Comparison of ENCODE assay signal across 20 cellular contexts in genomic region chr22:28846994-28847393, GRCh38. TPM values are rescaled to one million over a fixed set of nuclear protein-coding genes. Genes with fewer than 3 reads are reported as not detected.
DNase-seq lines count a peak whose midpoint lies in the region; ATAC-seq, FAIRE-seq and TF ChIP-seq lines count a peak whose summit lies in the region.
"Had no signal": no experiment of that assay in that cellular context is flagged by ENCODE, and none has a peak within 500 bp of the region (broad histone marks: within the 10 kb centered on the region; RNA-seq: fewer than 3 reads in every experiment).

No MANE protein-coding gene starts in this region.

- RAD21 ChIA-PET in GM12878 (lab: Charles Lee; ENCODE audit: unreplicated experiment) = interaction anchor here (0.6 to 2.4 kb wide), 3 partner anchors 58 to 249 kb away, joined by 3 to 8 read pairs (median 3); no protein-coding TSS in a partner anchor

- TF ChIP-seq POLR2A in HepG2 (IDR thresholded peaks at IDR 0.05; ENCODE audit: insufficient read depth in 1 of 2, low read depth in 2 of 2, low read length in 2 of 2) (no peak), right lobe of liver (IDR thresholded peaks at IDR 0.05) (no peak), GM12878 (IDR thresholded peaks at IDR 0.05; ENCODE audit: low read depth, low read length) (no peak)

- BruUV-seq in HepG2 (replicated peaks; lab: Mats Ljungman, UMichigan) (no TSS peak), GM12878 (replicated peaks; lab: Mats Ljungman, UMichigan) (no TSS peak)

- H3K4me2 ChIP-seq in HepG2 (ENCODE audit: low read depth, low read length) (no peak overlapping the region), GM12878 (ENCODE audit: control insufficient read depth, insufficient read depth) (no peak overlapping the region)
- H3K4me2 ChIP-seq: A549; BLaER1 treated with 17β-estradiol and CSF1 and Interleukin-3, amounts not matched to agents 10 nM and 100 nM had no signal

- no peak for TF ChIP-seq CTCF in HepG2 (CRISPR knock-in tag; IDR thresholded peaks at IDR 0.05)
- no peak for TF ChIP-seq CTCF in right lobe of liver (IDR thresholded peaks at IDR 0.05)
- no peak for TF ChIP-seq CTCF in GM12878 (IDR thresholded peaks at IDR 0.05 in 2 of 3, conservative IDR thresholded peaks at IDR 0.05 in 1 of 3; ENCODE audit: control insufficient read depth in 2 of 3, extremely low read depth in 1 of 3, insufficient read depth in 1 of 3, low read depth in 3 of 3, low read length in 3 of 3)

- H3K36me3 ChIP-seq in HepG2 (replicated peaks in 1 of 2; ENCODE audit: control insufficient read depth in 1 of 2, insufficient read depth in 2 of 2, low read length in 2 of 2) (no peaks in the 10 kb centered on the region), right lobe of liver (no peaks in the 10 kb centered on the region), GM12878 (ENCODE audit: control insufficient read depth in 2 of 2, insufficient read depth in 2 of 2, low read length in 1 of 2) (no peaks in the 10 kb centered on the region)

- H3K4me1 ChIP-seq in HepG2 (ENCODE audit: insufficient read depth, low read length) (no peaks in the 10 kb centered on the region), right lobe of liver (no peaks in the 10 kb centered on the region), GM12878 (ENCODE audit: control insufficient read depth, insufficient read depth, low read length) (no peaks in the 10 kb centered on the region)
- H3K4me1 ChIP-seq: A549; BLaER1 treated with 17β-estradiol and CSF1 and Interleukin-3, amounts not matched to agents 10 nM and 100 nM; Caco-2 had no signal

- H3K79me2 ChIP-seq in HepG2 (ENCODE audit: insufficient read depth, low read length) (no peaks in the 10 kb centered on the region), GM12878 (ENCODE audit: control insufficient read depth, insufficient read depth, low read length) (no peaks in the 10 kb centered on the region)

- in situ Hi-C loops in HepG2 (cut with HindIII; ENCODE audit: extremely low pct_ligation_motif_present, low pct_unique_long_range_greater_than_20kb) = no loop called here
- in situ Hi-C loops in GM12878 (cut with MboI) = no loop called here

- ATAC-seq in HepG2 = no peak
- ATAC-seq in right lobe of liver = no peak
- no peak for ATAC-seq in GM12878
- no peak for ATAC-seq in HG03280 (IDR thresholded peaks at IDR 0.05; ENCODE audit: unreplicated experiment)
- ATAC-seq: A549; CD8-positive, alpha-beta T cell had no signal

- FAIRE-seq in HepG2 (lab: Jason Lieb, UNC) (no peak), GM12878 (lab: Jason Lieb, UNC) (no peak)
- FAIRE-seq: A549, D721Med, G401.6, GM12892, GM18507 had no signal

- H3K9me3 ChIP-seq in HepG2 (ENCODE audit: low read length) (peaks cover 6% of the 10 kb centered on the region), right lobe of liver (no peaks in the 10 kb centered on the region), GM12878 (replicated peaks; ENCODE audit: control insufficient read depth, insufficient read depth, low read length) (peaks cover 2% of the 10 kb centered on the region; the same call in 1 of the 3 replicates)

- H3K9ac ChIP-seq in HepG2 (ENCODE audit: insufficient read depth, low read depth, low read length) = no peak overlapping the region
- no peak overlapping the region for H3K9ac ChIP-seq in GM12878 (ENCODE audit: control insufficient read depth, insufficient read depth, low read length)
- H3K9ac ChIP-seq: BLaER1 treated with 17β-estradiol and CSF1 and Interleukin-3, amounts not matched to agents 10 nM and 100 nM had no signal

- no peak for TF ChIP-seq EP300 in HepG2 (IDR thresholded peaks at IDR 0.05; ENCODE audit: low read depth in 2 of 2, low read length in 2 of 2)
- no peak for TF ChIP-seq EP300 in HepG2 (CRISPR knock-in tag; IDR thresholded peaks at IDR 0.05; ENCODE audit: borderline replicate concordance)
- no peak for TF ChIP-seq EP300 in GM12878 (IDR thresholded peaks at IDR 0.05; ENCODE audit: borderline replicate concordance in 1 of 2, control insufficient read depth in 1 of 2, low read depth in 2 of 2, low read length in 2 of 2)

- intact Hi-C loops in HepG2 (cut with micrococcal nuclease; ENCODE audit: unreplicated experiment) = no loop called here
- intact Hi-C loops in right lobe of liver (cut with DNase I) = no loop called here
- intact Hi-C loops in GM12878 (cut with micrococcal nuclease; ENCODE audit: unreplicated experiment) = no loop called here

- SMC1A ChIA-PET in GM12878 (lab: Charles Lee; ENCODE audit: uncharacterized antibody, unreplicated experiment) = interaction anchor here (2.0 to 3.7 kb wide), 2 partner anchors 17 to 307 kb away, joined by 5 to 13 read pairs; no protein-coding TSS in a partner anchor

- H3K27ac ChIP-seq in HepG2 (ENCODE audit: extremely low read length, insufficient read depth, low read length) = no peak overlapping the region
- no peak overlapping the region for H3K27ac ChIP-seq in right lobe of liver
- no peak overlapping the region for H3K27ac ChIP-seq in GM12878 (ENCODE audit: control insufficient read depth, insufficient read depth)
- H3K27ac ChIP-seq: 22Rv1; A549; BLaER1 treated with 17β-estradiol and CSF1 and Interleukin-3, amounts not matched to agents 10 nM and 100 nM; C4-2B had no signal

- TF ChIP-seq RAD21 in HepG2 (CRISPR knock-in tag; IDR thresholded peaks at IDR 0.05) (no peak), GM12878 (IDR thresholded peaks at IDR 0.05; ENCODE audit: insufficient read depth, low read depth, low read length) (no peak)

- H4K20me1 ChIP-seq in HepG2 (ENCODE audit: insufficient read depth, low read length) (no peaks in the 10 kb centered on the region), GM12878 (ENCODE audit: control insufficient read depth, insufficient read depth) (no peaks in the 10 kb centered on the region)
- H4K20me1 ChIP-seq: BLaER1 treated with 17β-estradiol and CSF1 and Interleukin-3, amounts not matched to agents 10 nM and 100 nM had no signal

- CTCF ChIA-PET in HepG2 (lab: Yijun Ruan, JAX; ENCODE audit: low intra/inter-chr PET ratio, low total read pairs) = no interaction called here
- CTCF ChIA-PET in GM12878 (lab: Yijun Ruan, JAX) = interaction anchor here (1.4 to 4.3 kb wide), 4 partner anchors 17 to 251 kb away, joined by 4 to 16 read pairs (median 7); no protein-coding TSS in a partner anchor

- 93% methylated on average over 2 of the region's 2 CpGs for WGBS in HepG2 (ENCODE audit: low lambda C conversion rate)
- 86% methylated on average over 2 of the region's 2 CpGs for WGBS in right lobe of liver (ENCODE audit: insufficient coverage, low coverage, low lambda C conversion rate, missing lambda C conversion rate)
- 86% methylated on average over 2 of the region's 2 CpGs for WGBS in GM12878 (ENCODE audit: insufficient coverage, insufficient replicate concordance, low lambda C conversion rate, missing lambda C conversion rate)

- H3K4me3 ChIP-seq in HepG2 (replicated peaks in 1 of 3; ENCODE audit: insufficient read depth in 1 of 3, low read depth in 2 of 3, low read length in 3 of 3) = no peak overlapping the region
- H3K4me3 ChIP-seq in right lobe of liver = no peak overlapping the region
- no peak overlapping the region for H3K4me3 ChIP-seq in GM12878
- H3K4me3 ChIP-seq: A549; BLaER1 treated with 17β-estradiol and CSF1 and Interleukin-3, amounts not matched to agents 10 nM and 100 nM had no signal

- DNase-seq in HepG2 (ENCODE audit: low spot score) (no peak), right lobe of liver (no peak), GM12878 (ENCODE audit: low read depth, low spot score) (no peak), glomerular visceral epithelial cell (ENCODE audit: extremely low spot score) (no peak)
- DNase-seq: AML-193; Caco-2; Calu3; CD4-positive, alpha-beta T cell; CD8-positive, alpha-beta T cell; DMS79 treated with DMSO at 0.1 percent for 48 hours; GF-D8 had no signal

- H3K27me3 ChIP-seq in HepG2 (ENCODE audit: control insufficient read depth in 1 of 2, insufficient read depth in 2 of 2, low read length in 2 of 2) (no peaks in the 10 kb centered on the region), right lobe of liver (no peaks in the 10 kb centered on the region), GM12878 (replicated peaks in 1 of 2; ENCODE audit: control insufficient read depth in 2 of 2, insufficient read depth in 2 of 2, low read length in 1 of 2) (no peaks in the 10 kb centered on the region)
- H3K27me3 ChIP-seq: BLaER1 treated with 17β-estradiol and CSF1 and Interleukin-3, amounts not matched to agents 10 nM and 100 nM had no signal

- POLR2A ChIA-PET in HepG2 (lab: Yijun Ruan, JAX) = no interaction called here
- POLR2A ChIA-PET in GM12878 (lab: Charles Lee) = interaction anchor here (0.6 kb wide), 1 partner anchor 33 kb away, joined by 4 read pairs; no protein-coding TSS in a partner anchor

- H2AFZ ChIP-seq in HepG2 (ENCODE audit: low read length) (no peak overlapping the region), GM12878 (ENCODE audit: control insufficient read depth, low read depth, low read length) (no peak overlapping the region)

RNA-seq across cellular contexts. Expression of gene ZNRF3, which starts 36.4 kb away (rescaled TPM):
- 17.6 and 36.7 TPM in 2 replicates for total RNA-seq in HepG2 (2016; rRNA removed; fragmentation: Illumina TruSeq; extraction: Trizol)
- total RNA-seq in HepG2 (2016; cell fraction: cytosol; rRNA removed; fragmentation: Illumina TruSeq; extraction: Trizol; ENCODE audit: low read depth) = 6.8 and 7.3 TPM in 2 replicates
- total RNA-seq in HepG2 (2016; cell fraction: insoluble cytoplasmic fraction; rRNA removed; fragmentation: Illumina TruSeq; extraction: Trizol) = 15.3 and 36.6 TPM in 2 replicates
- 18.5 and 19.0 TPM in 2 replicates for total RNA-seq in HepG2 (2016; cell fraction: membrane; rRNA removed; fragmentation: Illumina TruSeq; extraction: Trizol)
- total RNA-seq in HepG2 (2016; cell fraction: nucleus; rRNA removed; fragmentation: Illumina TruSeq; extraction: Trizol) = 35.5 and 42.6 TPM in 2 replicates
- polyA plus RNA-seq in HepG2 (2011; rRNA removed) = 17.4 and 20.3 TPM in 2 replicates
- 12.9 and 24.5 TPM in 2 replicates for polyA plus RNA-seq in HepG2 (2011; cell fraction: cytosol; rRNA removed)
- 30.8 and 41.2 TPM in 2 replicates for polyA plus RNA-seq in HepG2 (2011; cell fraction: nucleus; rRNA removed)
- polyA plus RNA-seq in HepG2 (2012) = 19.0 and 20.9 TPM in 2 replicates
- polyA plus RNA-seq in HepG2 (2016; cell fraction: cytosol; fragmentation: Illumina TruSeq; extraction: Trizol; ENCODE audit: low read depth) = 3.0 and 3.4 TPM in 2 replicates
- 14.9 and 16.9 TPM in 2 replicates for polyA plus RNA-seq in HepG2 (2016; cell fraction: insoluble cytoplasmic fraction; fragmentation: Illumina TruSeq; extraction: Trizol; ENCODE audit: low read depth)
- polyA plus RNA-seq in HepG2 (2016; cell fraction: membrane; fragmentation: Illumina TruSeq; extraction: Trizol; ENCODE audit: low read depth) = 7.9 and 8.5 TPM in 2 replicates
- polyA plus RNA-seq in HepG2 (2016; cell fraction: nucleus; fragmentation: Illumina TruSeq; extraction: Trizol; ENCODE audit: insufficient read depth, low read depth) = 54.3 and 62.4 TPM in 2 replicates
- 2.0 and 68.2 TPM in 2 replicates for polyA minus RNA-seq in HepG2 (2011; rRNA and poly(A)+ RNA removed; ENCODE audit: low replicate concordance)
- polyA minus RNA-seq in HepG2 (2011; cell fraction: cytosol; rRNA and poly(A)+ RNA removed) = 28.7 and 38.5 TPM in 2 replicates
- polyA minus RNA-seq in HepG2 (2011; cell fraction: nucleus; rRNA and poly(A)+ RNA removed) = 19.8 and 22.1 TPM in 2 replicates
- total RNA-seq in right lobe of liver = 1 to 10 TPM; 5.8 to 9.2 (median 6.9) TPM
- total RNA-seq in GM12878 (2013; cell fraction: nucleolus; rRNA removed) = 14.8 and 17.0 TPM in 2 replicates
- 0.98 and 1.1 TPM in 2 replicates for total RNA-seq in GM12878 (2014; rRNA removed)
- total RNA-seq in GM12878 (2014; rRNA removed; fragmentation: Illumina TruSeq; extraction: Trizol) = 0.46 and 0.49 TPM in 2 replicates
- 1.5 and 1.9 TPM in 2 replicates for total RNA-seq in GM12878 (2021)
- polyA plus RNA-seq in GM12878 (2011; ENCODE audit: low read depth) = 0.07 TPM
- 2.4 TPM in 2 replicates for polyA plus RNA-seq in GM12878 (2011; rRNA removed)
- 3.5 and 4.6 TPM in 2 replicates for polyA plus RNA-seq in GM12878 (2011; cell fraction: cytosol; rRNA removed)
- polyA plus RNA-seq in GM12878 (2011; cell fraction: nucleus; rRNA removed) = 5.2 and 7.3 TPM in 2 replicates
- polyA plus RNA-seq in GM12878 (2012) = 0.22 and 0.23 TPM in 2 replicates
- polyA plus RNA-seq in GM12878 (2014; fragmentation: Illumina TruSeq; extraction: Trizol) = 0.43 and 0.52 TPM in 2 replicates
- polyA plus RNA-seq in GM12878 (2014; fragmentation: Nextera tagmentation; extraction: Ambion mirVana) = under 1 TPM; 0.10 to 0.13 TPM
- polyA plus RNA-seq in GM12878 (2014; rRNA removed) = 1.1 and 1.2 TPM in 2 replicates
- polyA plus RNA-seq in GM12878 (2016; fragmentation: Nextera tagmentation; extraction: Ambion mirVana) = under 1 TPM; 0.05 to 0.20 TPM
- 3.9 and 7.7 TPM in 2 replicates for polyA minus RNA-seq in GM12878 (2011; rRNA and poly(A)+ RNA removed)
- 4.4 and 4.5 TPM in 2 replicates for polyA minus RNA-seq in GM12878 (2011; cell fraction: cytosol; rRNA and poly(A)+ RNA removed)
- 3.4 and 7.2 TPM in 2 replicates for polyA minus RNA-seq in GM12878 (2011; cell fraction: nucleus; rRNA and poly(A)+ RNA removed)

RNA-seq across cellular contexts. Expression of gene XBP1, which starts 46.6 kb away (rescaled TPM):
- total RNA-seq in HepG2 (2016; rRNA removed; fragmentation: Illumina TruSeq; extraction: Trizol) = 313 and 427 TPM in 2 replicates
- 141 and 153 TPM in 2 replicates for total RNA-seq in HepG2 (2016; cell fraction: cytosol; rRNA removed; fragmentation: Illumina TruSeq; extraction: Trizol; ENCODE audit: low read depth)
- total RNA-seq in HepG2 (2016; cell fraction: insoluble cytoplasmic fraction; rRNA removed; fragmentation: Illumina TruSeq; extraction: Trizol) = 301 and 418 TPM in 2 replicates
- 264 and 299 TPM in 2 replicates for total RNA-seq in HepG2 (2016; cell fraction: membrane; rRNA removed; fragmentation: Illumina TruSeq; extraction: Trizol)
- total RNA-seq in HepG2 (2016; cell fraction: nucleus; rRNA removed; fragmentation: Illumina TruSeq; extraction: Trizol) = 351 and 393 TPM in 2 replicates
- 394 and 416 TPM in 2 replicates for polyA plus RNA-seq in HepG2 (2011; rRNA removed)
- polyA plus RNA-seq in HepG2 (2011; cell fraction: cytosol; rRNA removed) = 294 and 385 TPM in 2 replicates
- 177 and 227 TPM in 2 replicates for polyA plus RNA-seq in HepG2 (2011; cell fraction: nucleus; rRNA removed)
- polyA plus RNA-seq in HepG2 (2012) = 183 and 277 TPM in 2 replicates
- polyA plus RNA-seq in HepG2 (2016; cell fraction: cytosol; fragmentation: Illumina TruSeq; extraction: Trizol; ENCODE audit: low read depth) = 97.4 and 108 TPM in 2 replicates
- 293 and 310 TPM in 2 replicates for polyA plus RNA-seq in HepG2 (2016; cell fraction: insoluble cytoplasmic fraction; fragmentation: Illumina TruSeq; extraction: Trizol; ENCODE audit: low read depth)
- 142 and 166 TPM in 2 replicates for polyA plus RNA-seq in HepG2 (2016; cell fraction: membrane; fragmentation: Illumina TruSeq; extraction: Trizol; ENCODE audit: low read depth)
- polyA plus RNA-seq in HepG2 (2016; cell fraction: nucleus; fragmentation: Illumina TruSeq; extraction: Trizol; ENCODE audit: insufficient read depth, low read depth) = 511 and 532 TPM in 2 replicates
- polyA minus RNA-seq in HepG2 (2011; rRNA and poly(A)+ RNA removed; ENCODE audit: low replicate concordance) = 163 and 714 TPM in 2 replicates
- 357 and 375 TPM in 2 replicates for polyA minus RNA-seq in HepG2 (2011; cell fraction: cytosol; rRNA and poly(A)+ RNA removed)
- 208 and 277 TPM in 2 replicates for polyA minus RNA-seq in HepG2 (2011; cell fraction: nucleus; rRNA and poly(A)+ RNA removed)
- 100 to 1,000 TPM; 298 to 624 (median 414) TPM for total RNA-seq in right lobe of liver
- 59.0 and 62.3 TPM in 2 replicates for total RNA-seq in GM12878 (2013; cell fraction: nucleolus; rRNA removed)
- 234 and 238 TPM in 2 replicates for total RNA-seq in GM12878 (2014; rRNA removed)
- total RNA-seq in GM12878 (2014; rRNA removed; fragmentation: Illumina TruSeq; extraction: Trizol) = 134 and 138 TPM in 2 replicates
- total RNA-seq in GM12878 (2021) = 141 and 149 TPM in 2 replicates
- 145 TPM for polyA plus RNA-seq in GM12878 (2011; ENCODE audit: low read depth)
- 93.1 and 96.5 TPM in 2 replicates for polyA plus RNA-seq in GM12878 (2011; rRNA removed)
- polyA plus RNA-seq in GM12878 (2011; cell fraction: cytosol; rRNA removed) = 81.6 and 104 TPM in 2 replicates
- 46.9 and 50.2 TPM in 2 replicates for polyA plus RNA-seq in GM12878 (2011; cell fraction: nucleus; rRNA removed)
- 156 and 163 TPM in 2 replicates for polyA plus RNA-seq in GM12878 (2012)
- 165 and 186 TPM in 2 replicates for polyA plus RNA-seq in GM12878 (2014; fragmentation: Illumina TruSeq; extraction: Trizol)
- polyA plus RNA-seq in GM12878 (2014; fragmentation: Nextera tagmentation; extraction: Ambion mirVana) = 10 to 100 TPM; 44.5 to 67.3 TPM
- polyA plus RNA-seq in GM12878 (2014; rRNA removed) = 149 and 183 TPM in 2 replicates
- 100 to 1,000 TPM; 276 to 313 TPM for polyA plus RNA-seq in GM12878 (2016; fragmentation: Nextera tagmentation; extraction: Ambion mirVana)
- polyA minus RNA-seq in GM12878 (2011; rRNA and poly(A)+ RNA removed) = 115 and 124 TPM in 2 replicates
- polyA minus RNA-seq in GM12878 (2011; cell fraction: cytosol; rRNA and poly(A)+ RNA removed) = 39.5 and 42.4 TPM in 2 replicates
- polyA minus RNA-seq in GM12878 (2011; cell fraction: nucleus; rRNA and poly(A)+ RNA removed) = 24.5 and 42.6 TPM in 2 replicates
